Comparison of ENCODE assay signal across 1 cellular context in the genomic region with DNA sequence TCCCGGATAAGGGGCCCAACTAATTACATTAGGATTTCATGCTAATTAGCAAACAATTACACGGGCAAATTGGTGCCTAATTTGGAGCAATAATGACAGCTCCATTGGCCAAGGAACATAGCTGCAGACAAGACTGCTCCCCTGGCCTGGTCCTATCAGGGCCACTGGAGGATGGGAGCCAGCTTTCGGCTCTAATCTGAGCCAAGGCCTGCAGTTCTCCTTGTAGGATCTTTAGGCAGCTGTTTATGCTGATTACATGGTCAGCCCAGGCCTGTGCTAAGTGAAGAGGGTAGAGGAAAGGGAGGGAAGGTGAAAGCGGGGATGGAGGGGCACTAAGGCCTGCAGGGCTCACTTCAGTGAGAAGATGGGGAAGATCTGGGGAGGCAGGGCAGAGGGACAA.
TF ChIP-seq lines count a peak whose summit lies in the region.

No MANE protein-coding gene starts in this region.

TF ChIP-seq in K562, 482 proteins besides CTCF, POLR2A, EP300 and RAD21:
- TF ChIP-seq, protein P1, sequence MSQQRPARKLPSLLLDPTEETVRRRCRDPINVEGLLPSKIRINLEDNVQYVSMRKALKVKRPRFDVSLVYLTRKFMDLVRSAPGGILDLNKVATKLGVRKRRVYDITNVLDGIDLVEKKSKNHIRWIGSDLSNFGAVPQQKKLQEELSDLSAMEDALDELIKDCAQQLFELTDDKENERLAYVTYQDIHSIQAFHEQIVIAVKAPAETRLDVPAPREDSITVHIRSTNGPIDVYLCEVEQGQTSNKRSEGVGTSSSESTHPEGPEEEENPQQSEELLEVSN (IDR thresholded peaks at IDR 0.05; ENCODE audit: borderline replicate concordance in 1 of 2, extremely low read depth in 1 of 2, insufficient read depth in 1 of 2, insufficient read length in 1 of 2, low read depth in 1 of 2, low read length in 1 of 2, poor library complexity in 1 of 2, severe bottlenecking in 1 of 2): no peak
- no peak for TF ChIP-seq ZKSCAN3 (CRISPR knock-in tag; IDR thresholded peaks at IDR 0.05)
- 0 out of 4 replicates have a peak, but pooled peaks of 1 of the 2 experiments have one; percentile 28 for TF ChIP-seq RCOR1 (IDR thresholded peaks at IDR 0.05; ENCODE audit: borderline replicate concordance in 1 of 2, low read depth in 2 of 2, low read length in 2 of 2)
- no peak for TF ChIP-seq NELFE (IDR thresholded peaks at IDR 0.05; ENCODE audit: insufficient read depth, insufficient read length)
- TF ChIP-seq, protein P2, sequence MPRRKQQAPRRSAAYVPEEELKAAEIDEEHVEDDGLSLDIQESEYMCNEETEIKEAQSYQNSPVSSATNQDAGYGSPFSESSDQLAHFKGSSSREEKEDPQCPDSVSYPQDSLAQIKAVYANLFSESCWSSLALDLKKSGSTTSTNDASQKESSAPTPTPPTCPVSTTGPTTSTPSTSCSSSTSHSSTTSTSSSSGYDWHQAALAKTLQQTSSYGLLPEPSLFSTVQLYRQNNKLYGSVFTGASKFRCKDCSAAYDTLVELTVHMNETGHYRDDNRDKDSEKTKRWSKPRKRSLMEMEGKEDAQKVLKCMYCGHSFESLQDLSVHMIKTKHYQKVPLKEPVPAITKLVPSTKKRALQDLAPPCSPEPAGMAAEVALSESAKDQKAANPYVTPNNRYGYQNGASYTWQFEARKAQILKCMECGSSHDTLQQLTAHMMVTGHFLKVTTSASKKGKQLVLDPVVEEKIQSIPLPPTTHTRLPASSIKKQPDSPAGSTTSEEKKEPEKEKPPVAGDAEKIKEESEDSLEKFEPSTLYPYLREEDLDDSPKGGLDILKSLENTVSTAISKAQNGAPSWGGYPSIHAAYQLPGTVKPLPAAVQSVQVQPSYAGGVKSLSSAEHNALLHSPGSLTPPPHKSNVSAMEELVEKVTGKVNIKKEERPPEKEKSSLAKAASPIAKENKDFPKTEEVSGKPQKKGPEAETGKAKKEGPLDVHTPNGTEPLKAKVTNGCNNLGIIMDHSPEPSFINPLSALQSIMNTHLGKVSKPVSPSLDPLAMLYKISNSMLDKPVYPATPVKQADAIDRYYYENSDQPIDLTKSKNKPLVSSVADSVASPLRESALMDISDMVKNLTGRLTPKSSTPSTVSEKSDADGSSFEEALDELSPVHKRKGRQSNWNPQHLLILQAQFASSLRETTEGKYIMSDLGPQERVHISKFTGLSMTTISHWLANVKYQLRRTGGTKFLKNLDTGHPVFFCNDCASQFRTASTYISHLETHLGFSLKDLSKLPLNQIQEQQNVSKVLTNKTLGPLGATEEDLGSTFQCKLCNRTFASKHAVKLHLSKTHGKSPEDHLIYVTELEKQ (CRISPR knock-in tag; IDR thresholded peaks at IDR 0.05): no peak
- TF ChIP-seq HMG20B (CRISPR knock-in tag; IDR thresholded peaks at IDR 0.05): no peak
- no peak for TF ChIP-seq POLR2AphosphoS5 (IDR thresholded peaks at IDR 0.05; ENCODE audit: control insufficient read depth, insufficient read depth, low read depth, low read length)
- no peak for TF ChIP-seq RBFOX2 (IDR thresholded peaks at IDR 0.05; ENCODE audit: low read depth, low read length)
- no peak for TF ChIP-seq NCOA4 (IDR thresholded peaks at IDR 0.05; ENCODE audit: partially characterized antibody)
- no peak for TF ChIP-seq ZNF232 (CRISPR knock-in tag; IDR thresholded peaks at IDR 0.05)
- TF ChIP-seq FOXA3 (CRISPR knock-in tag; conservative IDR thresholded peaks at IDR 0.05 in 1 of 2, IDR thresholded peaks at IDR 0.05 in 1 of 2): no peak
- 0 out of 2 replicates have a peak, but pooled peaks have one; percentile 14 for TF ChIP-seq TCF3 (CRISPR knock-in tag; IDR thresholded peaks at IDR 0.05)
- no peak for TF ChIP-seq ETV5 (CRISPR knock-in tag; IDR thresholded peaks at IDR 0.05; ENCODE audit: low read depth)
- 0 out of 2 replicates have a peak, but pooled peaks have one; percentile 28 for TF ChIP-seq CBFA2T3 (IDR thresholded peaks at IDR 0.05)
